Comparison of ENCODE assay signal across 19 cellular contexts in genomic region chr2:206257345-206257744, GRCh38.
"Had no signal": no experiment of that assay in that cellular context is flagged by ENCODE, and none has a peak within 500 bp of the region (broad histone marks: within the 10 kb centered on the region; RNA-seq: fewer than 3 reads in every experiment).

No MANE protein-coding gene starts in this region.

- H3K27ac ChIP-seq: foreskin keratinocyte, hepatocyte, neutrophil, sigmoid colon, skin epidermis, testis, uterus had no signal

- H3K9me3 ChIP-seq: neutrophil, testis, uterus had no signal

- DNase-seq: effector memory CD4-positive, alpha-beta T cell; foreskin keratinocyte; head of caudate nucleus; left colon; left ventricle myocardium superior; mesenchymal stem cell; midbrain; sigmoid colon; stimulated activated CD4-positive, alpha-beta T cell treated with anti-CD3 and anti-CD28 coated beads, Interleukin-2, amount 100 ng/mL, for 24 hours; stimulated activated CD4-positive, alpha-beta T cell treated with anti-CD3 and anti-CD28 coated beads, Interleukin-4, amount 100 ng/mL, for 4 hours; stimulated activated naive B cell treated with anti-CD40 and anti-IgM and Interleukin-4, amounts not matched to agents 10 μg/mL and 1 μg/mL and 100 μg/mL, for 72 hours; stimulated activated naive CD8-positive, alpha-beta T cell treated with anti-CD3 and anti-CD28 coated beads, Interleukin-15, amount 100 ng/mL, for 72 hours; testis; uterus had no signal

- H2AFZ ChIP-seq: hepatocyte had no signal

- H3K4me3 ChIP-seq: hepatocyte, lung, sigmoid colon, skin epidermis, testis, uterus had no signal

- ATAC-seq: foreskin keratinocyte; left colon; left ventricle myocardium superior; natural killer cell treated with Interleukin-12 subunit alpha and Interleukin-12 subunit beta and Interleukin-15 and Interleukin-18, amount 100 ng/mL, for 72 hours; stimulated activated naive B cell treated with anti-CD40 and anti-IgM and Interleukin-4, amounts not matched to agents 10 μg/mL and 1 μg/mL and 100 μg/mL, for 72 hours; stimulated activated naive CD8-positive, alpha-beta T cell treated with anti-CD3 and anti-CD28 coated beads, Interleukin-15, amount 100 ng/mL, for 72 hours had no signal

- H3K4me1 ChIP-seq: foreskin keratinocyte, testis, uterus had no signal

- H3K27me3 ChIP-seq: testis had no signal

- H3K36me3 ChIP-seq: neutrophil, sigmoid colon, uterus had no signal

- H3K4me2 ChIP-seq: hepatocyte had no signal

- H3K79me2 ChIP-seq: hepatocyte had no signal
